In genomic region chr11:76134239-76134638, GRCh38 we compare ENCODE assay signal across 3 cellular contexts.
"Had no signal": no experiment of that assay in that cellular context is flagged by ENCODE, and none has a peak within 500 bp of the region (broad histone marks: within the 10 kb centered on the region; RNA-seq: fewer than 3 reads in every experiment).

No MANE protein-coding gene starts in this region.

- H3K4me3 ChIP-seq: GM12878 had no signal

- DNase-seq: GDM1, GF-D8 had no signal

- ATAC-seq: GM12878 had no signal
